8 cellular contexts compared by ENCODE assay signal in genomic region chr1:186482661-186483255, GRCh38. TPM values are rescaled to one million over a fixed set of nuclear protein-coding genes. Genes with fewer than 3 reads are reported as not detected.
DNase-seq lines count a peak whose midpoint lies in the region; ATAC-seq, FAIRE-seq and TF ChIP-seq lines count a peak whose summit lies in the region.

No MANE protein-coding gene starts in this region.

- no peaks in the 10 kb centered on the region for H3K79me2 ChIP-seq in endothelial cell of umbilical vein (ENCODE audit: control insufficient read depth, insufficient read depth, low read length)

- CTCF ChIA-PET in endothelial cell of umbilical vein (lab: Charles Lee): interaction anchor here (0.6 to 1.2 kb wide), 21 partner anchors 10 to 507 kb away, joined by 3 to 19 read pairs (median 5); partner anchors contain the start of genes ODR4, PTGS2 and TPR

- peak overlapping the region; percentile 46 for H3K4me2 ChIP-seq in endothelial cell of umbilical vein (ENCODE audit: insufficient read depth, low read length)

- ATAC-seq in GM18511 (IDR thresholded peaks at IDR 0.05; ENCODE audit: unreplicated experiment) (peak; percentile 84), HG03045 (IDR thresholded peaks at IDR 0.05; ENCODE audit: unreplicated experiment) (peak; percentile 57), mucosa of descending colon (peak; percentile 58)

- H3K27ac ChIP-seq in endothelial cell of umbilical vein (ENCODE audit: insufficient read depth, low read depth, low read length): peak overlapping the region; percentile 19
- H3K27ac ChIP-seq in suprapubic skin: no peak overlapping the region

- H3K27me3 Mint-ChIP-seq in activated CD4-positive, alpha-beta T cell treated with anti-CD3 and anti-CD28 coated beads, Interleukin-2, amount 10 ng/mL, durations not matched to agents 24 days and 14 days: peaks cover 20% of the 10 kb centered on the region

- H3K36me3 ChIP-seq in endothelial cell of umbilical vein (ENCODE audit: control insufficient read depth in 2 of 2, extremely low read depth in 1 of 2, insufficient read depth in 2 of 2, low read length in 2 of 2) (no peaks in the 10 kb centered on the region), mucosa of descending colon (ENCODE audit: low read depth) (no peaks in the 10 kb centered on the region), suprapubic skin (no peaks in the 10 kb centered on the region)

- H3K4me3 Mint-ChIP-seq in activated CD4-positive, alpha-beta T cell treated with anti-CD3 and anti-CD28 coated beads, Interleukin-2, amount 10 ng/mL, durations not matched to agents 24 days and 14 days: no peak overlapping the region

- H3K27me3 ChIP-seq in endothelial cell of umbilical vein (ENCODE audit: control insufficient read depth in 2 of 2, insufficient read depth in 2 of 2, low read length in 2 of 2) (no peaks in the 10 kb centered on the region), suprapubic skin (no peaks in the 10 kb centered on the region)

- peak overlapping the region; percentile 73 for H2AFZ ChIP-seq in endothelial cell of umbilical vein (ENCODE audit: low read depth, low read length)

- H3K9me3 Mint-ChIP-seq in activated CD4-positive, alpha-beta T cell treated with anti-CD3 and anti-CD28 coated beads, Interleukin-2, amount 10 ng/mL, durations not matched to agents 24 days and 14 days: no peaks in the 10 kb centered on the region

- no peaks in the 10 kb centered on the region for H3K9me1 ChIP-seq in endothelial cell of umbilical vein (replicated peaks; ENCODE audit: control insufficient read depth, extremely low read depth, insufficient read depth, low read length)

- H3K9me3 ChIP-seq in endothelial cell of umbilical vein (replicated peaks; ENCODE audit: control insufficient read depth, insufficient read depth, low read length) (no peaks in the 10 kb centered on the region), mucosa of descending colon (no peaks in the 10 kb centered on the region), suprapubic skin (no peaks in the 10 kb centered on the region)

- dilution Hi-C loops in endothelial cell of umbilical vein (cut with MboI; ENCODE audit: extremely low pct_ligation_motif_present, low sequenced_read_pairs): no loop called here

- TF ChIP-seq EP300 in suprapubic skin (IDR thresholded peaks at IDR 0.05): no peak

- no peaks in the 10 kb centered on the region for H3K4me1 Mint-ChIP-seq in activated CD4-positive, alpha-beta T cell treated with anti-CD3 and anti-CD28 coated beads, Interleukin-2, amount 10 ng/mL, durations not matched to agents 24 days and 14 days

- DNase-seq in AG09319 (ENCODE audit: extremely low read depth, low read depth): peak; percentile 28
- DNase-seq in NCI-H2171 (lab: John Stamatoyannopoulos, UW): peak; percentile 42
- peak; percentile 82 for DNase-seq in activated CD4-positive, alpha-beta T cell treated with anti-CD3 and anti-CD28 coated beads, Interleukin-2, amount 10 ng/mL, durations not matched to agents 24 days and 14 days
- DNase-seq in endothelial cell of umbilical vein (ENCODE audit: low read depth, low spot score): peak; percentile 90
- DNase-seq in mucosa of descending colon: peak in 1 of 3 donors; percentile 52
- no peak for DNase-seq in suprapubic skin (ENCODE audit: low spot score in 2 of 2)

- peak overlapping the region; percentile 13 for H3K9ac ChIP-seq in endothelial cell of umbilical vein (replicated peaks; ENCODE audit: extremely low read depth, insufficient read depth, low read length)

- no peaks in the 10 kb centered on the region for H4K20me1 ChIP-seq in endothelial cell of umbilical vein (replicated peaks; ENCODE audit: control insufficient read depth, extremely low read depth, insufficient read depth, low read length)

- intact Hi-C loops in activated CD4-positive, alpha-beta T cell treated with anti-CD3 and anti-CD28 coated beads, Interleukin-2, amount 10 ng/mL, durations not matched to agents 24 days and 14 days (cut with micrococcal nuclease): loop anchor here (1.0 to 10.0 kb wide), 4 partner anchors 78 to 504 kb away; partner anchors contain the start of gene PTGS2
- intact Hi-C loops in endothelial cell of umbilical vein (cut with micrococcal nuclease) (loop anchor here (1.0 to 5.0 kb wide), 8 partner anchors 55 to 504 kb away; no protein-coding TSS in a partner anchor), mucosa of descending colon (cut with DNase I, micrococcal nuclease) (loop anchor here in 1 of 2 donors (10.0 kb wide), 1 partner anchor 502 kb away; no protein-coding TSS in a partner anchor)

- no peak overlapping the region for H3K27ac Mint-ChIP-seq in activated CD4-positive, alpha-beta T cell treated with anti-CD3 and anti-CD28 coated beads, Interleukin-2, amount 10 ng/mL, durations not matched to agents 24 days and 14 days

- WGBS in suprapubic skin: 2% methylated on average over 4 of the region's 4 CpGs

- H3K36me3 Mint-ChIP-seq in activated CD4-positive, alpha-beta T cell treated with anti-CD3 and anti-CD28 coated beads, Interleukin-2, amount 10 ng/mL, durations not matched to agents 24 days and 14 days (ENCODE audit: low read depth): no peaks in the 10 kb centered on the region

- H3K4me1 ChIP-seq in endothelial cell of umbilical vein (ENCODE audit: control insufficient read depth, extremely low read depth, insufficient read depth, low read length) (peaks cover 16% of the 10 kb centered on the region), mucosa of descending colon (ENCODE audit: low read depth) (no peaks in the 10 kb centered on the region), suprapubic skin (no peaks in the 10 kb centered on the region)

- H3K4me3 ChIP-seq in endothelial cell of umbilical vein (replicated peaks in 1 of 3; ENCODE audit: insufficient read depth in 1 of 3, low read depth in 1 of 3, low read length in 3 of 3) (no peak overlapping the region), mucosa of descending colon (no peak overlapping the region), suprapubic skin (no peak overlapping the region)

- FAIRE-seq in endothelial cell of umbilical vein (lab: Jason Lieb, UNC): no peak

- no peak for TF ChIP-seq POLR2A in endothelial cell of umbilical vein (IDR thresholded peaks at IDR 0.05; ENCODE audit: low read depth, low read length)
- TF ChIP-seq POLR2A in suprapubic skin (IDR thresholded peaks at IDR 0.05): no peak

- TF ChIP-seq CTCF in AG09319 (IDR thresholded peaks at IDR 0.05; ENCODE audit: low read depth, low read length): peak; percentile 97
- peak; percentile 81 to 87 for TF ChIP-seq CTCF in endothelial cell of umbilical vein (IDR thresholded peaks at IDR 0.05; ENCODE audit: extremely low read depth in 1 of 2, insufficient read depth in 1 of 2, low read depth in 1 of 2, low read length in 2 of 2)
- peak; percentile 48 for TF ChIP-seq CTCF in mucosa of descending colon (IDR thresholded peaks at IDR 0.05)
- TF ChIP-seq CTCF in suprapubic skin (IDR thresholded peaks at IDR 0.05): peak; percentile 43 to 78

- POLR2A ChIA-PET in endothelial cell of umbilical vein (lab: Charles Lee): no interaction called here

- BruUV-seq in endothelial cell of umbilical vein (replicated peaks; lab: Mats Ljungman, UMichigan): no TSS peak

TF ChIP-seq in endothelial cell of umbilical vein, 7 proteins besides CTCF, POLR2A, EP300 and RAD21:
- TF ChIP-seq MAX (IDR thresholded peaks at IDR 0.05; ENCODE audit: insufficient read depth, insufficient read length): peak; percentile 50
- TF ChIP-seq GATA2 (IDR thresholded peaks at IDR 0.05; ENCODE audit: insufficient read depth, insufficient read length, low read depth, low read length): no peak
- TF ChIP-seq MYC (IDR thresholded peaks at IDR 0.05; ENCODE audit: low read depth, low read length): no peak

RNA-seq across cellular contexts. Expression of gene PDC, which starts 21.8 kb away (rescaled TPM):
- total RNA-seq in activated CD4-positive, alpha-beta T cell treated with anti-CD3 and anti-CD28 coated beads, Interleukin-2, amount 10 ng/mL, durations not matched to agents 24 days and 14 days: not detected in 2 replicates
- not detected in 2 replicates for total RNA-seq in endothelial cell of umbilical vein
- not detected in 2 replicates for polyA plus RNA-seq in endothelial cell of umbilical vein
- polyA plus RNA-seq in endothelial cell of umbilical vein (2011; cell fraction: cytosol; rRNA removed): not detected in 2 replicates
- polyA plus RNA-seq in endothelial cell of umbilical vein (2011; cell fraction: nucleus; rRNA removed): not detected in 2 replicates
- polyA plus RNA-seq in endothelial cell of umbilical vein (2012): not detected in 2 replicates
- polyA minus RNA-seq in endothelial cell of umbilical vein: not detected in 2 replicates
- polyA minus RNA-seq in endothelial cell of umbilical vein (2011; cell fraction: cytosol; rRNA and poly(A)+ RNA removed): not detected
- not detected in 2 replicates for polyA minus RNA-seq in endothelial cell of umbilical vein (2011; cell fraction: nucleus; rRNA and poly(A)+ RNA removed)
- not detected for total RNA-seq in mucosa of descending colon
- not detected for total RNA-seq in suprapubic skin

Comparison
In these comparisons a context has a peak if more than half of its experiments do, and no peak if none do; other contexts are left out.
1. DNase-seq: peak in AG09319 (single experiment), NCI-H2171 (single experiment), activated CD4-positive, alpha-beta T cell treated with anti-CD3 and anti-CD28 coated beads, Interleukin-2, amount 10 ng/mL, durations not matched to agents 24 days and 14 days (single experiment) and endothelial cell of umbilical vein (single experiment); none in suprapubic skin (0 of 2).
2. Peak in every context shown above with its lines, with median percentiles within 50 percentile points of each other: CTCF ChIP-seq and ATAC-seq.